ENCODE assay signal across 18 cellular contexts in genomic region chr12:130651188-130651587, GRCh38.
DNase-seq lines count a peak whose midpoint lies in the region; TF ChIP-seq lines count a peak whose summit lies in the region.
"Had no signal": no experiment of that assay in that cellular context is flagged by ENCODE, and none has a peak within 500 bp of the region (broad histone marks: within the 10 kb centered on the region; RNA-seq: fewer than 3 reads in every experiment).

No MANE protein-coding gene starts in this region.

- no peaks in the 10 kb centered on the region for H3K36me3 Mint-ChIP-seq in chondrocyte (ENCODE audit: low read depth)
- H3K36me3 Mint-ChIP-seq in activated CD4-positive, alpha-beta T cell treated with anti-CD3 and anti-CD28 coated beads, Interleukin-2, amount 10 ng/mL, durations not matched to agents 24 days and 14 days (ENCODE audit: low read depth): no peaks in the 10 kb centered on the region
- H3K36me3 Mint-ChIP-seq: CD4-positive, alpha-beta memory T cell had no signal

- H4K8ac ChIP-seq in neuronal stem cell (ENCODE audit: low read depth, low read length): no peak overlapping the region

- H3K9ac ChIP-seq in BLaER1 treated with 17β-estradiol and CSF1 and Interleukin-3, amounts not matched to agents 10 nM and 100 nM: no peak overlapping the region
- no peak overlapping the region for H3K9ac ChIP-seq in neuronal stem cell (ENCODE audit: low read depth, low read length, poor library complexity)
- H3K9ac ChIP-seq: GM23248 had no signal

- H3K23ac ChIP-seq in neuronal stem cell (ENCODE audit: low read depth, low read length, poor library complexity): no peak overlapping the region

- TF ChIP-seq POLR2A in sigmoid colon (IDR thresholded peaks at IDR 0.05) (no peak), erythroblast (IDR thresholded peaks at IDR 0.05; ENCODE audit: low read length) (no peak)

- no peak overlapping the region for H2BK15ac ChIP-seq in neuronal stem cell (ENCODE audit: low read length)

- H3K4me3 Mint-ChIP-seq in chondrocyte (ENCODE audit: unreplicated experiment): no peak overlapping the region
- H3K4me3 Mint-ChIP-seq in activated CD4-positive, alpha-beta T cell treated with anti-CD3 and anti-CD28 coated beads, Interleukin-2, amount 10 ng/mL, durations not matched to agents 24 days and 14 days: no peak overlapping the region
- H3K4me3 Mint-ChIP-seq: B cell; CD4-positive, alpha-beta memory T cell; H9 had no signal

- H3K4me2 ChIP-seq in BLaER1 treated with 17β-estradiol and CSF1 and Interleukin-3, amounts not matched to agents 10 nM and 100 nM: peak overlapping the region in 7 of 11 experiments; percentile 25 to 87 (median 79); a peak in 11 of 22 replicates
- no peak overlapping the region for H3K4me2 ChIP-seq in neuronal stem cell (ENCODE audit: insufficient read depth, low read length, poor library complexity, severe bottlenecking)

- no peak overlapping the region for H2BK5ac ChIP-seq in neuronal stem cell (ENCODE audit: low read length)

- no peak overlapping the region for H4K91ac ChIP-seq in neuronal stem cell (ENCODE audit: low read depth, low read length, poor library complexity)

- H3K27me3 Mint-ChIP-seq in chondrocyte (ENCODE audit: low read depth): peaks cover 7% of the 10 kb centered on the region
- H3K27me3 Mint-ChIP-seq in activated CD4-positive, alpha-beta T cell treated with anti-CD3 and anti-CD28 coated beads, Interleukin-2, amount 10 ng/mL, durations not matched to agents 24 days and 14 days: no peaks in the 10 kb centered on the region

- peaks cover 14 to 56% (median 38%) of the 10 kb centered on the region in 10 experiments for H3K4me1 ChIP-seq in BLaER1 treated with 17β-estradiol and CSF1 and Interleukin-3, amounts not matched to agents 10 nM and 100 nM
- peaks cover 0 to 10% of the 10 kb centered on the region in 2 donors for H3K4me1 ChIP-seq in neuronal stem cell (ENCODE audit: control insufficient read depth in 2 of 2, insufficient read depth in 1 of 2, low read depth in 1 of 2, low read length in 2 of 2)
- no peaks in the 10 kb centered on the region for H3K4me1 ChIP-seq in sigmoid colon

- no peaks in the 10 kb centered on the region for H3K36me3 ChIP-seq in BLaER1 treated with 17β-estradiol and CSF1 and Interleukin-3, amounts not matched to agents 10 nM and 100 nM
- H3K36me3 ChIP-seq in neuronal stem cell (replicated peaks in 1 of 2; ENCODE audit: control insufficient read depth in 2 of 2, insufficient read depth in 2 of 2, low read length in 2 of 2): no peaks in the 10 kb centered on the region
- no peaks in the 10 kb centered on the region for H3K36me3 ChIP-seq in sigmoid colon

- peaks cover 9% of the 10 kb centered on the region for H3K9me3 Mint-ChIP-seq in chondrocyte (ENCODE audit: low read depth)
- H3K9me3 Mint-ChIP-seq in activated CD4-positive, alpha-beta T cell treated with anti-CD3 and anti-CD28 coated beads, Interleukin-2, amount 10 ng/mL, durations not matched to agents 24 days and 14 days: peaks cover 6% of the 10 kb centered on the region

- DNase-seq in chondrocyte (ENCODE audit: low spot score) (peak; percentile 55), neuronal stem cell (ENCODE audit: low spot score) (no peak), sigmoid colon (peak; percentile 13), erythroblast (lab: John Stamatoyannopoulos, UW) (no peak), pons (ENCODE audit: low spot score) (no peak), COR-L47 (lab: John Stamatoyannopoulos, UW) (no peak)
- DNase-seq in activated CD4-positive, alpha-beta T cell treated with anti-CD3 and anti-CD28 coated beads, Interleukin-2, amount 10 ng/mL, durations not matched to agents 24 days and 14 days: no peak
- DNase-seq: C1 segment of cervical spinal cord; CD4-positive, alpha-beta memory T cell; DMS 273 treated with DMSO at 0.1 percent for 48 hours; DMS79; EL; GDM1; GM23248; H9 had no signal

- H3K4ac ChIP-seq in neuronal stem cell (ENCODE audit: low read length): no peak overlapping the region

- no peaks in the 10 kb centered on the region for H4K20me1 ChIP-seq in BLaER1 treated with 17β-estradiol and CSF1 and Interleukin-3, amounts not matched to agents 10 nM and 100 nM

- H2BK12ac ChIP-seq in neuronal stem cell (ENCODE audit: low read length): no peak overlapping the region

- no peak overlapping the region for H2AFZ ChIP-seq in neuronal stem cell (ENCODE audit: low read length)
- H2AFZ ChIP-seq: GM23248 had no signal

- H3K4me3 ChIP-seq in BLaER1 treated with 17β-estradiol and CSF1 and Interleukin-3, amounts not matched to agents 10 nM and 100 nM: no peak overlapping the region
- H3K4me3 ChIP-seq in neuronal stem cell (ENCODE audit: low read length in 2 of 2): no peak overlapping the region
- H3K4me3 ChIP-seq in sigmoid colon: no peak overlapping the region
- H3K4me3 ChIP-seq: GM12878, GM23248 had no signal

- H3K9me3 ChIP-seq in BLaER1 treated with 17β-estradiol and CSF1 and Interleukin-3, amounts not matched to agents 10 nM and 100 nM (replicated peaks in 1 of 11): peaks cover 0 to 29% (median 10%) of the 10 kb centered on the region in 11 experiments; a peak in 11 of 22 replicates
- H3K9me3 ChIP-seq in neuronal stem cell (replicated peaks in 1 of 2; ENCODE audit: control insufficient read depth in 2 of 2, insufficient read depth in 1 of 2, low read depth in 1 of 2, low read length in 2 of 2): peaks cover 0 to 2% of the 10 kb centered on the region in 2 donors
- H3K9me3 ChIP-seq in sigmoid colon: no peaks in the 10 kb centered on the region

- H3K79me1 ChIP-seq in neuronal stem cell (ENCODE audit: low read depth, low read length): no peaks in the 10 kb centered on the region

- H3K27ac ChIP-seq in BLaER1 treated with 17β-estradiol and CSF1 and Interleukin-3, amounts not matched to agents 10 nM and 100 nM: no peak overlapping the region
- H3K27ac ChIP-seq in neuronal stem cell (replicated peaks; ENCODE audit: low read length) (no peak overlapping the region), sigmoid colon (no peak overlapping the region)
- H3K27ac ChIP-seq: GM23248 had no signal

- H3K4me1 Mint-ChIP-seq in chondrocyte (ENCODE audit: low read depth): no peaks in the 10 kb centered on the region
- no peaks in the 10 kb centered on the region for H3K4me1 Mint-ChIP-seq in activated CD4-positive, alpha-beta T cell treated with anti-CD3 and anti-CD28 coated beads, Interleukin-2, amount 10 ng/mL, durations not matched to agents 24 days and 14 days
- H3K4me1 Mint-ChIP-seq: B cell; CD4-positive, alpha-beta memory T cell had no signal

- no peak overlapping the region for H3K27ac Mint-ChIP-seq in chondrocyte (ENCODE audit: unreplicated experiment)
- H3K27ac Mint-ChIP-seq in activated CD4-positive, alpha-beta T cell treated with anti-CD3 and anti-CD28 coated beads, Interleukin-2, amount 10 ng/mL, durations not matched to agents 24 days and 14 days: no peak overlapping the region
- H3K27ac Mint-ChIP-seq: B cell; CD4-positive, alpha-beta memory T cell; H9 had no signal

- no peak overlapping the region for H2AK5ac ChIP-seq in neuronal stem cell (ENCODE audit: low read depth, low read length)

- H3K18ac ChIP-seq in neuronal stem cell (ENCODE audit: low read length): peak overlapping the region; percentile 32

- WGBS in neuronal stem cell (ENCODE audit: extremely low coverage in 2 of 2, insufficient read length in 2 of 2, insufficient replicate concordance in 1 of 2), 2 donors: no CpG with 5 or more reads among the region's 13 CpGs
- 89 to 94% methylated on average over 13 of the region's 13 CpGs for WGBS in sigmoid colon, 2 donors

- no peak overlapping the region for H2BK120ac ChIP-seq in neuronal stem cell (ENCODE audit: low read depth, low read length)

- no peak for TF ChIP-seq EP300 in sigmoid colon (IDR thresholded peaks at IDR 0.05)

- TF ChIP-seq CTCF in chondrocyte (IDR thresholded peaks at IDR 0.05): no peak
- TF ChIP-seq CTCF in sigmoid colon (IDR thresholded peaks at IDR 0.05): no peak

- intact Hi-C loops in sigmoid colon (cut with DNase I): no loop called here
- intact Hi-C loops in activated CD4-positive, alpha-beta T cell treated with anti-CD3 and anti-CD28 coated beads, Interleukin-2, amount 10 ng/mL, durations not matched to agents 24 days and 14 days (cut with micrococcal nuclease): no loop called here

- peaks cover 0 to 11% (median 0%) of the 10 kb centered on the region in 11 experiments; a peak in 2 of 22 replicates for H3K27me3 ChIP-seq in BLaER1 treated with 17β-estradiol and CSF1 and Interleukin-3, amounts not matched to agents 10 nM and 100 nM
- H3K27me3 ChIP-seq in neuronal stem cell (ENCODE audit: control insufficient read depth in 3 of 3, insufficient read depth in 3 of 3, low read depth in 1 of 3, low read length in 3 of 3) (peaks cover 0 to 4% (median 0%) of the 10 kb centered on the region in 3 experiments), sigmoid colon (no peaks in the 10 kb centered on the region)

- H3K14ac ChIP-seq in neuronal stem cell (ENCODE audit: low read length): peak overlapping the region; percentile 1

Comparison
In these comparisons a context has a peak if more than half of its experiments do, and no peak if none do; other contexts are left out.
1. DNase-seq: peak in chondrocyte (single experiment) and sigmoid colon (single experiment); none in neuronal stem cell (single experiment), erythroblast (0 of 2), pons (single experiment), COR-L47 (single experiment) and activated CD4-positive, alpha-beta T cell treated with anti-CD3 and anti-CD28 coated beads, Interleukin-2, amount 10 ng/mL, durations not matched to agents 24 days and 14 days (single experiment).